Comparison of ENCODE assay signal across 10 cellular contexts in genomic region chr14:51448831-51449665, GRCh38.
DNase-seq lines count a peak whose midpoint lies in the region; ATAC-seq and TF ChIP-seq lines count a peak whose summit lies in the region.
"Had no signal": no experiment of that assay in that cellular context is flagged by ENCODE, and none has a peak within 500 bp of the region (broad histone marks: within the 10 kb centered on the region; RNA-seq: fewer than 3 reads in every experiment).

No MANE protein-coding gene starts in this region.

- H3K4me3 Mint-ChIP-seq in activated CD4-positive, alpha-beta memory T cell treated with anti-CD3 and anti-CD28 coated beads for 36 hours: no peak overlapping the region

- H3K27ac Mint-ChIP-seq in activated CD4-positive, alpha-beta memory T cell treated with anti-CD3 and anti-CD28 coated beads for 36 hours: no peak overlapping the region

- DNase-seq in EL (peak; percentile 97), fibroblast of pulmonary artery (ENCODE audit: low read depth) (peak; percentile 88), sciatic nerve (ENCODE audit: low spot score) (no peak), iPS-NIHi11 (ENCODE audit: low spot score) (no peak)
- DNase-seq in stimulated activated CD4-positive, alpha-beta T cell treated with anti-CD3 and anti-CD28 coated beads, Interleukin-2, amount 100 ng/mL, for 24 hours: no peak
- DNase-seq in activated CD4-positive, alpha-beta memory T cell treated with anti-CD3 and anti-CD28 coated beads for 36 hours: no peak
- DNase-seq: NCI-H774 had no signal

- H3K4me1 Mint-ChIP-seq in activated CD4-positive, alpha-beta memory T cell treated with anti-CD3 and anti-CD28 coated beads for 36 hours (ENCODE audit: low read depth): no peaks in the 10 kb centered on the region

- ATAC-seq in SK-N-SH treated with all-trans-retinoic acid at 6 μM for 48 hours: peak; percentile 77
- peak; percentile 91 for ATAC-seq in sciatic nerve
- ATAC-seq in GM21423 (IDR thresholded peaks at IDR 0.05; ENCODE audit: unreplicated experiment): no peak

- POLR2A ChIA-PET in activated CD4-positive, alpha-beta memory T cell treated with anti-CD3 and anti-CD28 coated beads for 36 hours (lab: Charles Lee): no interaction called here

- H3K27me3 Mint-ChIP-seq in activated CD4-positive, alpha-beta memory T cell treated with anti-CD3 and anti-CD28 coated beads for 36 hours: peaks cover 1% of the 10 kb centered on the region

- no peak overlapping the region for H3K4me3 ChIP-seq in fibroblast of pulmonary artery (replicated peaks; ENCODE audit: low read depth, low read length)
- H3K4me3 ChIP-seq: prostate gland had no signal

- intact Hi-C loops in sciatic nerve (cut with DNase I): no loop called here
- intact Hi-C loops in activated CD4-positive, alpha-beta memory T cell treated with anti-CD3 and anti-CD28 coated beads for 36 hours (cut with micrococcal nuclease): no loop called here

- H3K9me3 Mint-ChIP-seq in activated CD4-positive, alpha-beta memory T cell treated with anti-CD3 and anti-CD28 coated beads for 36 hours: no peaks in the 10 kb centered on the region

- H3K36me3 Mint-ChIP-seq in activated CD4-positive, alpha-beta memory T cell treated with anti-CD3 and anti-CD28 coated beads for 36 hours: no peaks in the 10 kb centered on the region

- CTCF ChIA-PET in activated CD4-positive, alpha-beta memory T cell treated with anti-CD3 and anti-CD28 coated beads for 36 hours (lab: Charles Lee): interaction anchor here (0.6 kb wide), 1 partner anchor 40 kb away, joined by 4 read pairs; no protein-coding TSS in a partner anchor

- no peak for TF ChIP-seq CTCF in fibroblast of pulmonary artery (IDR thresholded peaks at IDR 0.05; ENCODE audit: low read length, missing control alignments)

TF ChIP-seq in SK-N-SH treated with all-trans-retinoic acid at 6 μM for 48 hours, 23 proteins besides CTCF, POLR2A, EP300 and RAD21:
- peak; percentile 55; the same call in 1 of the 2 replicates for TF ChIP-seq ZFP3 (CRISPR knock-in tag; IDR thresholded peaks at IDR 0.05)
- TF ChIP-seq TSHZ2 (CRISPR knock-in tag; IDR thresholded peaks at IDR 0.05): 0 out of 2 replicates have a peak, but pooled peaks have one; percentile 17
- 0 out of 2 replicates have a peak, but pooled peaks have one; percentile 33 for TF ChIP-seq TCF4 (CRISPR knock-in tag; IDR thresholded peaks at IDR 0.05; ENCODE audit: borderline replicate concordance)
- TF ChIP-seq PATZ1 (CRISPR knock-in tag; IDR thresholded peaks at IDR 0.05; ENCODE audit: borderline replicate concordance): no peak
- no peak for TF ChIP-seq PPARA (CRISPR knock-in tag; IDR thresholded peaks at IDR 0.05; ENCODE audit: borderline replicate concordance)
- no peak for TF ChIP-seq ARNTL (CRISPR knock-in tag; IDR thresholded peaks at IDR 0.05; ENCODE audit: borderline replicate concordance, low read depth)
- TF ChIP-seq CSRNP3 (CRISPR knock-in tag; IDR thresholded peaks at IDR 0.05): no peak

Comparison
In these comparisons a context has a peak if more than half of its experiments do, and no peak if none do; other contexts are left out.
1. DNase-seq: peak in EL (single experiment) and fibroblast of pulmonary artery (single experiment); none in sciatic nerve (single experiment), stimulated activated CD4-positive, alpha-beta T cell treated with anti-CD3 and anti-CD28 coated beads, Interleukin-2, amount 100 ng/mL, for 24 hours (0 of 2), iPS-NIHi11 (single experiment) and activated CD4-positive, alpha-beta memory T cell treated with anti-CD3 and anti-CD28 coated beads for 36 hours (single experiment).